1 cellular context compared by ENCODE assay signal in genomic region chr6:139490482-139490881, GRCh38.
TF ChIP-seq lines count a peak whose summit lies in the region.

No MANE protein-coding gene starts in this region.

TF ChIP-seq in HepG2, 621 proteins besides CTCF, POLR2A, EP300 and RAD21 (continued from another document and continues in another):
- TF ChIP-seq NR2C2 (CRISPR knock-in tag; IDR thresholded peaks at IDR 0.05; ENCODE audit: borderline replicate concordance) (peak; percentile 50; the same call in 1 of the 2 replicates), FOXA3 (CRISPR knock-in tag; IDR thresholded peaks at IDR 0.05) (peak; percentile 81), POGZ (CRISPR knock-in tag; IDR thresholded peaks at IDR 0.05) (peak; percentile 95), THAP11 (CRISPR knock-in tag; IDR thresholded peaks at IDR 0.05) (peak; percentile 65), HNF1A (IDR thresholded peaks at IDR 0.05; ENCODE audit: low read depth) (no peak), HNF1A (CRISPR knock-in tag; IDR thresholded peaks at IDR 0.05; ENCODE audit: borderline replicate concordance) (peak; percentile 46; the same call in 1 of the 2 replicates), NFYB (CRISPR knock-in tag; IDR thresholded peaks at IDR 0.05) (peak; percentile 70), NCOA2 (CRISPR knock-in tag; IDR thresholded peaks at IDR 0.05) (no peak), TEF (CRISPR knock-in tag; IDR thresholded peaks at IDR 0.05) (peak; percentile 80; the same call in 1 of the 2 replicates), KAT8 (CRISPR knock-in tag; IDR thresholded peaks at IDR 0.05) (peak; percentile 57; the same call in 1 of the 2 replicates), GABPB1 (CRISPR knock-in tag; IDR thresholded peaks at IDR 0.05) (peak; percentile 80), YEATS2 (CRISPR knock-in tag; IDR thresholded peaks at IDR 0.05; ENCODE audit: borderline replicate concordance) (no peak), ZNF407 (CRISPR knock-in tag; IDR thresholded peaks at IDR 0.05; ENCODE audit: not compliant biosample characterization) (no peak), ZMYM4 (CRISPR knock-in tag; IDR thresholded peaks at IDR 0.05) (peak; percentile 99), ZFX (CRISPR knock-in tag; IDR thresholded peaks at IDR 0.05; ENCODE audit: low read depth) (0 out of 2 replicates have a peak, but pooled peaks have one; percentile 17)
- TF ChIP-seq, protein P1, sequence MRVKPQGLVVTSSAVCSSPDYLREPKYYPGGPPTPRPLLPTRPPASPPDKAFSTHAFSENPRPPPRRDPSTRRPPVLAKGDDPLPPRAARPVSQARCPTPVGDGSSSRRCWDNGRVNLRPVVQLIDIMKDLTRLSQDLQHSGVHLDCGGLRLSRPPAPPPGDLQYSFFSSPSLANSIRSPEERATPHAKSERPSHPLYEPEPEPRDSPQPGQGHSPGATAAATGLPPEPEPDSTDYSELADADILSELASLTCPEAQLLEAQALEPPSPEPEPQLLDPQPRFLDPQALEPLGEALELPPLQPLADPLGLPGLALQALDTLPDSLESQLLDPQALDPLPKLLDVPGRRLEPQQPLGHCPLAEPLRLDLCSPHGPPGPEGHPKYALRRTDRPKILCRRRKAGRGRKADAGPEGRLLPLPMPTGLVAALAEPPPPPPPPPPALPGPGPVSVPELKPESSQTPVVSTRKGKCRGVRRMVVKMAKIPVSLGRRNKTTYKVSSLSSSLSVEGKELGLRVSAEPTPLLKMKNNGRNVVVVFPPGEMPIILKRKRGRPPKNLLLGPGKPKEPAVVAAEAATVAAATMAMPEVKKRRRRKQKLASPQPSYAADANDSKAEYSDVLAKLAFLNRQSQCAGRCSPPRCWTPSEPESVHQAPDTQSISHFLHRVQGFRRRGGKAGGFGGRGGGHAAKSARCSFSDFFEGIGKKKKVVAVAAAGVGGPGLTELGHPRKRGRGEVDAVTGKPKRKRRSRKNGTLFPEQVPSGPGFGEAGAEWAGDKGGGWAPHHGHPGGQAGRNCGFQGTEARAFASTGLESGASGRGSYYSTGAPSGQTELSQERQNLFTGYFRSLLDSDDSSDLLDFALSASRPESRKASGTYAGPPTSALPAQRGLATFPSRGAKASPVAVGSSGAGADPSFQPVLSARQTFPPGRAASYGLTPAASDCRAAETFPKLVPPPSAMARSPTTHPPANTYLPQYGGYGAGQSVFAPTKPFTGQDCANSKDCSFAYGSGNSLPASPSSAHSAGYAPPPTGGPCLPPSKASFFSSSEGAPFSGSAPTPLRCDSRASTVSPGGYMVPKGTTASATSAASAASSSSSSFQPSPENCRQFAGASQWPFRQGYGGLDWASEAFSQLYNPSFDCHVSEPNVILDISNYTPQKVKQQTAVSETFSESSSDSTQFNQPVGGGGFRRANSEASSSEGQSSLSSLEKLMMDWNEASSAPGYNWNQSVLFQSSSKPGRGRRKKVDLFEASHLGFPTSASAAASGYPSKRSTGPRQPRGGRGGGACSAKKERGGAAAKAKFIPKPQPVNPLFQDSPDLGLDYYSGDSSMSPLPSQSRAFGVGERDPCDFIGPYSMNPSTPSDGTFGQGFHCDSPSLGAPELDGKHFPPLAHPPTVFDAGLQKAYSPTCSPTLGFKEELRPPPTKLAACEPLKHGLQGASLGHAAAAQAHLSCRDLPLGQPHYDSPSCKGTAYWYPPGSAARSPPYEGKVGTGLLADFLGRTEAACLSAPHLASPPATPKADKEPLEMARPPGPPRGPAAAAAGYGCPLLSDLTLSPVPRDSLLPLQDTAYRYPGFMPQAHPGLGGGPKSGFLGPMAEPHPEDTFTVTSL (CRISPR knock-in tag; IDR thresholded peaks at IDR 0.05; ENCODE audit: borderline replicate concordance): peak; percentile 22; the same call in 1 of the 2 replicates
- TF ChIP-seq, protein P2, sequence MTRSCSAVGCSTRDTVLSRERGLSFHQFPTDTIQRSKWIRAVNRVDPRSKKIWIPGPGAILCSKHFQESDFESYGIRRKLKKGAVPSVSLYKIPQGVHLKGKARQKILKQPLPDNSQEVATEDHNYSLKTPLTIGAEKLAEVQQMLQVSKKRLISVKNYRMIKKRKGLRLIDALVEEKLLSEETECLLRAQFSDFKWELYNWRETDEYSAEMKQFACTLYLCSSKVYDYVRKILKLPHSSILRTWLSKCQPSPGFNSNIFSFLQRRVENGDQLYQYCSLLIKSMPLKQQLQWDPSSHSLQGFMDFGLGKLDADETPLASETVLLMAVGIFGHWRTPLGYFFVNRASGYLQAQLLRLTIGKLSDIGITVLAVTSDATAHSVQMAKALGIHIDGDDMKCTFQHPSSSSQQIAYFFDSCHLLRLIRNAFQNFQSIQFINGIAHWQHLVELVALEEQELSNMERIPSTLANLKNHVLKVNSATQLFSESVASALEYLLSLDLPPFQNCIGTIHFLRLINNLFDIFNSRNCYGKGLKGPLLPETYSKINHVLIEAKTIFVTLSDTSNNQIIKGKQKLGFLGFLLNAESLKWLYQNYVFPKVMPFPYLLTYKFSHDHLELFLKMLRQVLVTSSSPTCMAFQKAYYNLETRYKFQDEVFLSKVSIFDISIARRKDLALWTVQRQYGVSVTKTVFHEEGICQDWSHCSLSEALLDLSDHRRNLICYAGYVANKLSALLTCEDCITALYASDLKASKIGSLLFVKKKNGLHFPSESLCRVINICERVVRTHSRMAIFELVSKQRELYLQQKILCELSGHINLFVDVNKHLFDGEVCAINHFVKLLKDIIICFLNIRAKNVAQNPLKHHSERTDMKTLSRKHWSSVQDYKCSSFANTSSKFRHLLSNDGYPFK (CRISPR knock-in tag; IDR thresholded peaks at IDR 0.05; ENCODE audit: borderline replicate concordance): no peak
- TF ChIP-seq, protein P3, sequence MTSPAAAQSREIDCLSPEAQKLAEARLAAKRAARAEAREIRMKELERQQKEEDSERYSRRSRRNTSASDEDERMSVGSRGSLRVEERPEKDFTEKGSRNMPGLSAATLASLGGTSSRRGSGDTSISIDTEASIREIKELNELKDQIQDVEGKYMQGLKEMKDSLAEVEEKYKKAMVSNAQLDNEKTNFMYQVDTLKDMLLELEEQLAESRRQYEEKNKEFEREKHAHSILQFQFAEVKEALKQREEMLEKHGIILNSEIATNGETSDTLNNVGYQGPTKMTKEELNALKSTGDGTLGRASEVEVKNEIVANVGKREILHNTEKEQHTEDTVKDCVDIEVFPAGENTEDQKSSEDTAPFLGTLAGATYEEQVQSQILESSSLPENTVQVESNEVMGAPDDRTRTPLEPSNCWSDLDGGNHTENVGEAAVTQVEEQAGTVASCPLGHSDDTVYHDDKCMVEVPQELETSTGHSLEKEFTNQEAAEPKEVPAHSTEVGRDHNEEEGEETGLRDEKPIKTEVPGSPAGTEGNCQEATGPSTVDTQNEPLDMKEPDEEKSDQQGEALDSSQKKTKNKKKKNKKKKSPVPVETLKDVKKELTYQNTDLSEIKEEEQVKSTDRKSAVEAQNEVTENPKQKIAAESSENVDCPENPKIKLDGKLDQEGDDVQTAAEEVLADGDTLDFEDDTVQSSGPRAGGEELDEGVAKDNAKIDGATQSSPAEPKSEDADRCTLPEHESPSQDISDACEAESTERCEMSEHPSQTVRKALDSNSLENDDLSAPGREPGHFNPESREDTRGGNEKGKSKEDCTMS (CRISPR knock-in tag; conservative IDR thresholded peaks at IDR 0.05): no peak
- TF ChIP-seq, protein P4, sequence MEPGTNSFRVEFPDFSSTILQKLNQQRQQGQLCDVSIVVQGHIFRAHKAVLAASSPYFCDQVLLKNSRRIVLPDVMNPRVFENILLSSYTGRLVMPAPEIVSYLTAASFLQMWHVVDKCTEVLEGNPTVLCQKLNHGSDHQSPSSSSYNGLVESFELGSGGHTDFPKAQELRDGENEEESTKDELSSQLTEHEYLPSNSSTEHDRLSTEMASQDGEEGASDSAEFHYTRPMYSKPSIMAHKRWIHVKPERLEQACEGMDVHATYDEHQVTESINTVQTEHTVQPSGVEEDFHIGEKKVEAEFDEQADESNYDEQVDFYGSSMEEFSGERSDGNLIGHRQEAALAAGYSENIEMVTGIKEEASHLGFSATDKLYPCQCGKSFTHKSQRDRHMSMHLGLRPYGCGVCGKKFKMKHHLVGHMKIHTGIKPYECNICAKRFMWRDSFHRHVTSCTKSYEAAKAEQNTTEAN (CRISPR knock-in tag; conservative IDR thresholded peaks at IDR 0.05): peak; percentile 45; the same call in 1 of the 2 replicates
